ENCODE assay signal across 7 cellular contexts in the genomic region with DNA sequence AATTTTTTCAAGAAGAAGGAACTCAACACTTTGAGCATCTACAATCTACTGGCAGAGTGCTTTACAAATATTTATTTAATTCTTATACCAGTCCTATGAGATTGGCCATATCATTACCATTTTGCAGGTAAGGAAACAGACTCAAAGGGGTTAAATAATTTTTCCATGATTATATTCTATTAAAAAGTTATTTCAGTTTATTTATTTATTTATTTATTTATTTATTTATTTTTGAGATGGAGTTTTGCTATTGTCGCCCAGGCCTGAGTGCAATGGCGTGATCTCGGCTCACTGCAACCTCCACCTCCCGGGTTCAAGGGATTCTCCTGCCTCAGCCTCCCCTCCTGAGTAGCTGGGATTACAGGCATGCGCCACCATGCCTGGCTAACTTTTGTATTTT. TPM values are rescaled to one million over a fixed set of nuclear protein-coding genes. Genes with fewer than 3 reads are reported as not detected.
"Had no signal": no experiment of that assay in that cellular context is flagged by ENCODE, and none has a peak within 500 bp of the region (broad histone marks: within the 10 kb centered on the region; RNA-seq: fewer than 3 reads in every experiment).

No MANE protein-coding gene starts in this region.

RNA-seq across cellular contexts. Expression of gene SOX2, which starts 52.3 kb away (rescaled TPM):
- total RNA-seq: kidney epithelial cell; liver; mammary epithelial cell; mesenteric fat pad; mesothelial cell of epicardium; myocyte; naive thymus-derived CD4-positive, alpha-beta T cell had no signal
